ENCODE assay signal across 8 cellular contexts in the genomic region with DNA sequence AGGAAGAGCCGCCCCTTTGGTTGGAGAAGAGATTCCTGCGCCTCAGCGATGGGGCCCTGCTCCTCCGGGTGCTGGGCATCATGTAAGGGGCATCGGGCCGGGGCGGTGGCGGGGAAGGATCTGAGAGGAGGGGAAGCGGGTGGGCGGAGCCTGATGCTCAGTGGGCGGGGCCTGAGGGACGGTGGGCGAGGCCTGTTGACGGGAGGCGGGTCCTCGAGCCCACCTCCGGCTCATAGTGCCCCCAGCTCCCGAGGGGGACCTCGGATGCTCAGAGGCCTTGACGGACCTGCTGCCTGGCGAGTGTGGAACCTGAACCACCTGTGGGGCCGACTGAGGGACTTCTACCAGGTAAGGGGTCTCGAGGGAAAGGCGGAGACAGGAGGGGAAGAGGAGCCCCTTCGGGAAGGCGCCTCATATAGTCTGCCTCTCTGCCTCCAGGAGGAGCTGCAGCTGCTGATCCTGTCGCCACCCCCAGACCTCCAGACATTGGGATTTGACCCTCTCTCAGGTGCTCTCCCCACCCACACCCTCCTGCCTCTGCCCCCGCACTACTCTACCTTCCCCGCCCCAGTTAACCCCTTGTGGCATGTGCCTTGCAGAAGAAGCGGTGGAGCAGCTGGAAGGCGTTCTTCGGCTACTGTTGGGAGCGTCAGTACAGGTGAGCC. TPM values are rescaled to one million over a fixed set of nuclear protein-coding genes. Genes with fewer than 3 reads are reported as not detected.
DNase-seq lines count a peak whose midpoint lies in the region; ATAC-seq lines count a peak whose summit lies in the region.

No MANE protein-coding gene starts in this region.

- peak; percentile 38 for ATAC-seq in GM19438 (IDR thresholded peaks at IDR 0.05; ENCODE audit: low read depth, unreplicated experiment)
- ATAC-seq in HG03045 (IDR thresholded peaks at IDR 0.05; ENCODE audit: unreplicated experiment) = no peak

- no peak overlapping the region for H3K4me3 ChIP-seq in SJCRH30

- DNase-seq in NOMO-1 treated with DMSO at 0.1 percent for 48 hours (lab: John Stamatoyannopoulos, UW; ENCODE audit: unreplicated experiment) = peak; percentile 57
- DNase-seq in activated T-helper 9 cell treated with anti-CD3 and anti-CD28 coated beads, Interleukin-2, amount 50 U/mL, for 16 hours (ENCODE audit: low read depth) = peak; percentile 71
- DNase-seq in islet precursor cell = peak; percentile 84
- peak; percentile 60 to 66 for DNase-seq in stimulated activated CD8-positive, alpha-beta memory T cell treated with anti-CD3 and anti-CD28 coated beads, Interleukin-4, amount 100 ng/mL, for 4 hours (ENCODE audit: low read depth in 2 of 2, low spot score in 1 of 2)
- DNase-seq in SJCRH30 = no peak
- no peak for DNase-seq in LoVo (ENCODE audit: low spot score)

- H3K27me3 ChIP-seq in SJCRH30 = no peaks in the 10 kb centered on the region

- H3K9me3 ChIP-seq in SJCRH30 (replicated peaks) = no peaks in the 10 kb centered on the region

- no peak overlapping the region for H3K27ac ChIP-seq in SJCRH30

- 0 out of 2 replicates have a peak, but pooled peaks cover 3% of the 10 kb centered on the region for H3K4me1 ChIP-seq in SJCRH30

- H3K36me3 ChIP-seq in SJCRH30 = no peaks in the 10 kb centered on the region

RNA-seq across cellular contexts. Expression of gene CCDC88B, which starts 0.8 kb away (rescaled TPM):
- 0.59 and 0.96 TPM in 2 replicates for total RNA-seq in SJCRH30 (2014; rRNA removed; shearing (Covaris generic))

RNA-seq across cellular contexts. Expression of gene RPS6KA4, which starts 18.2 kb away (rescaled TPM):
- 15.4 and 18.6 TPM in 2 replicates for total RNA-seq in SJCRH30 (2014; rRNA removed; shearing (Covaris generic))

RNA-seq across cellular contexts. Expression of gene PRDX5, which starts 22.9 kb away (rescaled TPM):
- 105 and 130 TPM in 2 replicates for total RNA-seq in SJCRH30 (2014; rRNA removed; shearing (Covaris generic))

RNA-seq across cellular contexts. Expression of gene TRMT112, which starts 23.4 kb away (rescaled TPM):
- total RNA-seq in SJCRH30 (2014; rRNA removed; shearing (Covaris generic)) = 185 and 215 TPM in 2 replicates

RNA-seq across cellular contexts. Expression of gene ESRRA, which starts 35.5 kb away (rescaled TPM):
- 22.6 and 23.8 TPM in 2 replicates for total RNA-seq in SJCRH30 (2014; rRNA removed; shearing (Covaris generic))

Comparison
In these comparisons a context has a peak if more than half of its experiments do, and no peak if none do; other contexts are left out.
1. DNase-seq: peak in NOMO-1 treated with DMSO at 0.1 percent for 48 hours (single experiment), activated T-helper 9 cell treated with anti-CD3 and anti-CD28 coated beads, Interleukin-2, amount 50 U/mL, for 16 hours (single experiment), islet precursor cell (single experiment) and stimulated activated CD8-positive, alpha-beta memory T cell treated with anti-CD3 and anti-CD28 coated beads, Interleukin-4, amount 100 ng/mL, for 4 hours (2 of 2); none in SJCRH30 (0 of 2) and LoVo (single experiment).